Comparison of ENCODE assay signal across 2 cellular contexts in the genomic region with DNA sequence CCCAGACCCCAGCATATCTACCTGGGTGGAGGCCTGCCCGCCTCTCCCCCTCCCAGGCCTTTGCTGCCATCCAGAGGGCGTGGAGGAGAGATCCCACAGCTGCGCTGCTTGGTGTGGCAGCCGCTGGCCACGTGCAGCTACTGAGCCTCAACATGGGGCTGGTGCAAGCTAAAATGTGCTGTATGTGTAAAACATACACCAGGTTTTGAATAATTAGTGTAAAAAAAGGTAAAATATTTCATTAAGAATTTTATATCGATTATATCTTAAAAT.
TF ChIP-seq lines count a peak whose summit lies in the region.

No MANE protein-coding gene starts in this region.

TF ChIP-seq in Ishikawa, 13 proteins besides CTCF, POLR2A, EP300 and RAD21:
- TF ChIP-seq TAF1 (IDR thresholded peaks at IDR 0.05; ENCODE audit: low read depth) (no peak), NFIC (IDR thresholded peaks at IDR 0.05) (no peak), TEAD4 (IDR thresholded peaks at IDR 0.05) (no peak), FOXM1 (IDR thresholded peaks at IDR 0.05; ENCODE audit: borderline replicate concordance, low read depth) (no peak), CREB1 (IDR thresholded peaks at IDR 0.05; ENCODE audit: low read depth) (no peak), YY1 (IDR thresholded peaks at IDR 0.05; ENCODE audit: low read depth) (no peak), TCF12 (IDR thresholded peaks at IDR 0.05; ENCODE audit: low read depth) (no peak), EGR1 (IDR thresholded peaks at IDR 0.05) (no peak), CEBPB (IDR thresholded peaks at IDR 0.05) (no peak), ZBTB7A (IDR thresholded peaks at IDR 0.05; ENCODE audit: low read depth) (no peak)
- TF ChIP-seq, protein P1, sequence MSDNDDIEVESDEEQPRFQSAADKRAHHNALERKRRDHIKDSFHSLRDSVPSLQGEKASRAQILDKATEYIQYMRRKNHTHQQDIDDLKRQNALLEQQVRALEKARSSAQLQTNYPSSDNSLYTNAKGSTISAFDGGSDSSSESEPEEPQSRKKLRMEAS (IDR thresholded peaks at IDR 0.05) = no peak
- TF ChIP-seq, protein P2, sequence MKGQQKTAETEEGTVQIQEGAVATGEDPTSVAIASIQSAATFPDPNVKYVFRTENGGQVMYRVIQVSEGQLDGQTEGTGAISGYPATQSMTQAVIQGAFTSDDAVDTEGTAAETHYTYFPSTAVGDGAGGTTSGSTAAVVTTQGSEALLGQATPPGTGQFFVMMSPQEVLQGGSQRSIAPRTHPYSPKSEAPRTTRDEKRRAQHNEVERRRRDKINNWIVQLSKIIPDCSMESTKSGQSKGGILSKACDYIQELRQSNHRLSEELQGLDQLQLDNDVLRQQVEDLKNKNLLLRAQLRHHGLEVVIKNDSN (IDR thresholded peaks at IDR 0.05) = no peak
- TF ChIP-seq, protein P3, sequence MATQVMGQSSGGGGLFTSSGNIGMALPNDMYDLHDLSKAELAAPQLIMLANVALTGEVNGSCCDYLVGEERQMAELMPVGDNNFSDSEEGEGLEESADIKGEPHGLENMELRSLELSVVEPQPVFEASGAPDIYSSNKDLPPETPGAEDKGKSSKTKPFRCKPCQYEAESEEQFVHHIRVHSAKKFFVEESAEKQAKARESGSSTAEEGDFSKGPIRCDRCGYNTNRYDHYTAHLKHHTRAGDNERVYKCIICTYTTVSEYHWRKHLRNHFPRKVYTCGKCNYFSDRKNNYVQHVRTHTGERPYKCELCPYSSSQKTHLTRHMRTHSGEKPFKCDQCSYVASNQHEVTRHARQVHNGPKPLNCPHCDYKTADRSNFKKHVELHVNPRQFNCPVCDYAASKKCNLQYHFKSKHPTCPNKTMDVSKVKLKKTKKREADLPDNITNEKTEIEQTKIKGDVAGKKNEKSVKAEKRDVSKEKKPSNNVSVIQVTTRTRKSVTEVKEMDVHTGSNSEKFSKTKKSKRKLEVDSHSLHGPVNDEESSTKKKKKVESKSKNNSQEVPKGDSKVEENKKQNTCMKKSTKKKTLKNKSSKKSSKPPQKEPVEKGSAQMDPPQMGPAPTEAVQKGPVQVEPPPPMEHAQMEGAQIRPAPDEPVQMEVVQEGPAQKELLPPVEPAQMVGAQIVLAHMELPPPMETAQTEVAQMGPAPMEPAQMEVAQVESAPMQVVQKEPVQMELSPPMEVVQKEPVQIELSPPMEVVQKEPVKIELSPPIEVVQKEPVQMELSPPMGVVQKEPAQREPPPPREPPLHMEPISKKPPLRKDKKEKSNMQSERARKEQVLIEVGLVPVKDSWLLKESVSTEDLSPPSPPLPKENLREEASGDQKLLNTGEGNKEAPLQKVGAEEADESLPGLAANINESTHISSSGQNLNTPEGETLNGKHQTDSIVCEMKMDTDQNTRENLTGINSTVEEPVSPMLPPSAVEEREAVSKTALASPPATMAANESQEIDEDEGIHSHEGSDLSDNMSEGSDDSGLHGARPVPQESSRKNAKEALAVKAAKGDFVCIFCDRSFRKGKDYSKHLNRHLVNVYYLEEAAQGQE (IDR thresholded peaks at IDR 0.05; ENCODE audit: low read depth) = no peak

TF ChIP-seq in WTC11, 78 proteins besides CTCF, POLR2A, EP300 and RAD21:
- no peak for TF ChIP-seq HMGA2 (CRISPR knock-in tag; IDR thresholded peaks at IDR 0.05)
- TF ChIP-seq GRHL2 (CRISPR knock-in tag; IDR thresholded peaks at IDR 0.05; ENCODE audit: insufficient replicate concordance, severe bottlenecking) = no peak
- TF ChIP-seq, protein P4, sequence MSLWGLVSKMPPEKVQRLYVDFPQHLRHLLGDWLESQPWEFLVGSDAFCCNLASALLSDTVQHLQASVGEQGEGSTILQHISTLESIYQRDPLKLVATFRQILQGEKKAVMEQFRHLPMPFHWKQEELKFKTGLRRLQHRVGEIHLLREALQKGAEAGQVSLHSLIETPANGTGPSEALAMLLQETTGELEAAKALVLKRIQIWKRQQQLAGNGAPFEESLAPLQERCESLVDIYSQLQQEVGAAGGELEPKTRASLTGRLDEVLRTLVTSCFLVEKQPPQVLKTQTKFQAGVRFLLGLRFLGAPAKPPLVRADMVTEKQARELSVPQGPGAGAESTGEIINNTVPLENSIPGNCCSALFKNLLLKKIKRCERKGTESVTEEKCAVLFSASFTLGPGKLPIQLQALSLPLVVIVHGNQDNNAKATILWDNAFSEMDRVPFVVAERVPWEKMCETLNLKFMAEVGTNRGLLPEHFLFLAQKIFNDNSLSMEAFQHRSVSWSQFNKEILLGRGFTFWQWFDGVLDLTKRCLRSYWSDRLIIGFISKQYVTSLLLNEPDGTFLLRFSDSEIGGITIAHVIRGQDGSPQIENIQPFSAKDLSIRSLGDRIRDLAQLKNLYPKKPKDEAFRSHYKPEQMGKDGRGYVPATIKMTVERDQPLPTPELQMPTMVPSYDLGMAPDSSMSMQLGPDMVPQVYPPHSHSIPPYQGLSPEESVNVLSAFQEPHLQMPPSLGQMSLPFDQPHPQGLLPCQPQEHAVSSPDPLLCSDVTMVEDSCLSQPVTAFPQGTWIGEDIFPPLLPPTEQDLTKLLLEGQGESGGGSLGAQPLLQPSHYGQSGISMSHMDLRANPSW (CRISPR knock-in tag; conservative IDR thresholded peaks at IDR 0.05; ENCODE audit: low read depth) = no peak
- TF ChIP-seq, protein P5, sequence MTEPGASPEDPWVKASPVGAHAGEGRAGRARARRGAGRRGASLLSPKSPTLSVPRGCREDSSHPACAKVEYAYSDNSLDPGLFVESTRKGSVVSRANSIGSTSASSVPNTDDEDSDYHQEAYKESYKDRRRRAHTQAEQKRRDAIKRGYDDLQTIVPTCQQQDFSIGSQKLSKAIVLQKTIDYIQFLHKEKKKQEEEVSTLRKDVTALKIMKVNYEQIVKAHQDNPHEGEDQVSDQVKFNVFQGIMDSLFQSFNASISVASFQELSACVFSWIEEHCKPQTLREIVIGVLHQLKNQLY (CRISPR knock-in tag; IDR thresholded peaks at IDR 0.05) = no peak
- TF ChIP-seq GABPB1 (CRISPR knock-in tag; IDR thresholded peaks at IDR 0.05) = no peak
- TF ChIP-seq JUN (CRISPR knock-in tag; IDR thresholded peaks at IDR 0.05) = no peak
